ENCODE assay signal across 1 cellular context in the genomic region with DNA sequence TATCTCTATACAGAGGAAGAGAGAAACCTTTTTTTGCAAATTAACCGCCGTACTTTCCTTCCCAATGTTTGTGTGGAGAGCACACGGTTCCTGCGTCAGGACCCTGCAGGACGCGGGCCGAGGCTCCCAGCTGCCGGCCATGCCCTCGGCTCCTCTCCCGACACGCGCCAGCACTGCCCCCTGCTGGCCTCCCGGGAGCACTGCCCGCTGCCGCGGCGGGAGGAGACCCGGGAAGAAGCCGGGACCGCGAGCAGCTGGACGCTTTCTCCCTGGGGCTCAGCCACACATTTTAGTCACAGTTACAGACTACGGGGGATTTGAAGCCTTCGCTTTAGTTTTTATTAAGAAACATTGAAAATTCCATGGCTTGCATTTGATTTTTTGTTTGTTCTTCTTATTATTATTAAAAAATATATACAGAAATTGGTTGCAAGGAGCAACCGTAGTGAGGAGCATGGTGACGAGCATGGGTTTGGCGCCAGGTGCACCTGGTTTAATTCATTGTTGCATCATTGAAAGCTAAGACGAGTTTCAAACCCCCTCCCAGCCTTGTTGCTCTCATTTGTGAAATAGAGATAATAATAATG.
TF ChIP-seq lines count a peak whose summit lies in the region.

No MANE protein-coding gene starts in this region.

TF ChIP-seq in GM23338, 12 proteins besides CTCF, POLR2A, EP300 and RAD21 (continued from another document):
- TF ChIP-seq, protein P1, sequence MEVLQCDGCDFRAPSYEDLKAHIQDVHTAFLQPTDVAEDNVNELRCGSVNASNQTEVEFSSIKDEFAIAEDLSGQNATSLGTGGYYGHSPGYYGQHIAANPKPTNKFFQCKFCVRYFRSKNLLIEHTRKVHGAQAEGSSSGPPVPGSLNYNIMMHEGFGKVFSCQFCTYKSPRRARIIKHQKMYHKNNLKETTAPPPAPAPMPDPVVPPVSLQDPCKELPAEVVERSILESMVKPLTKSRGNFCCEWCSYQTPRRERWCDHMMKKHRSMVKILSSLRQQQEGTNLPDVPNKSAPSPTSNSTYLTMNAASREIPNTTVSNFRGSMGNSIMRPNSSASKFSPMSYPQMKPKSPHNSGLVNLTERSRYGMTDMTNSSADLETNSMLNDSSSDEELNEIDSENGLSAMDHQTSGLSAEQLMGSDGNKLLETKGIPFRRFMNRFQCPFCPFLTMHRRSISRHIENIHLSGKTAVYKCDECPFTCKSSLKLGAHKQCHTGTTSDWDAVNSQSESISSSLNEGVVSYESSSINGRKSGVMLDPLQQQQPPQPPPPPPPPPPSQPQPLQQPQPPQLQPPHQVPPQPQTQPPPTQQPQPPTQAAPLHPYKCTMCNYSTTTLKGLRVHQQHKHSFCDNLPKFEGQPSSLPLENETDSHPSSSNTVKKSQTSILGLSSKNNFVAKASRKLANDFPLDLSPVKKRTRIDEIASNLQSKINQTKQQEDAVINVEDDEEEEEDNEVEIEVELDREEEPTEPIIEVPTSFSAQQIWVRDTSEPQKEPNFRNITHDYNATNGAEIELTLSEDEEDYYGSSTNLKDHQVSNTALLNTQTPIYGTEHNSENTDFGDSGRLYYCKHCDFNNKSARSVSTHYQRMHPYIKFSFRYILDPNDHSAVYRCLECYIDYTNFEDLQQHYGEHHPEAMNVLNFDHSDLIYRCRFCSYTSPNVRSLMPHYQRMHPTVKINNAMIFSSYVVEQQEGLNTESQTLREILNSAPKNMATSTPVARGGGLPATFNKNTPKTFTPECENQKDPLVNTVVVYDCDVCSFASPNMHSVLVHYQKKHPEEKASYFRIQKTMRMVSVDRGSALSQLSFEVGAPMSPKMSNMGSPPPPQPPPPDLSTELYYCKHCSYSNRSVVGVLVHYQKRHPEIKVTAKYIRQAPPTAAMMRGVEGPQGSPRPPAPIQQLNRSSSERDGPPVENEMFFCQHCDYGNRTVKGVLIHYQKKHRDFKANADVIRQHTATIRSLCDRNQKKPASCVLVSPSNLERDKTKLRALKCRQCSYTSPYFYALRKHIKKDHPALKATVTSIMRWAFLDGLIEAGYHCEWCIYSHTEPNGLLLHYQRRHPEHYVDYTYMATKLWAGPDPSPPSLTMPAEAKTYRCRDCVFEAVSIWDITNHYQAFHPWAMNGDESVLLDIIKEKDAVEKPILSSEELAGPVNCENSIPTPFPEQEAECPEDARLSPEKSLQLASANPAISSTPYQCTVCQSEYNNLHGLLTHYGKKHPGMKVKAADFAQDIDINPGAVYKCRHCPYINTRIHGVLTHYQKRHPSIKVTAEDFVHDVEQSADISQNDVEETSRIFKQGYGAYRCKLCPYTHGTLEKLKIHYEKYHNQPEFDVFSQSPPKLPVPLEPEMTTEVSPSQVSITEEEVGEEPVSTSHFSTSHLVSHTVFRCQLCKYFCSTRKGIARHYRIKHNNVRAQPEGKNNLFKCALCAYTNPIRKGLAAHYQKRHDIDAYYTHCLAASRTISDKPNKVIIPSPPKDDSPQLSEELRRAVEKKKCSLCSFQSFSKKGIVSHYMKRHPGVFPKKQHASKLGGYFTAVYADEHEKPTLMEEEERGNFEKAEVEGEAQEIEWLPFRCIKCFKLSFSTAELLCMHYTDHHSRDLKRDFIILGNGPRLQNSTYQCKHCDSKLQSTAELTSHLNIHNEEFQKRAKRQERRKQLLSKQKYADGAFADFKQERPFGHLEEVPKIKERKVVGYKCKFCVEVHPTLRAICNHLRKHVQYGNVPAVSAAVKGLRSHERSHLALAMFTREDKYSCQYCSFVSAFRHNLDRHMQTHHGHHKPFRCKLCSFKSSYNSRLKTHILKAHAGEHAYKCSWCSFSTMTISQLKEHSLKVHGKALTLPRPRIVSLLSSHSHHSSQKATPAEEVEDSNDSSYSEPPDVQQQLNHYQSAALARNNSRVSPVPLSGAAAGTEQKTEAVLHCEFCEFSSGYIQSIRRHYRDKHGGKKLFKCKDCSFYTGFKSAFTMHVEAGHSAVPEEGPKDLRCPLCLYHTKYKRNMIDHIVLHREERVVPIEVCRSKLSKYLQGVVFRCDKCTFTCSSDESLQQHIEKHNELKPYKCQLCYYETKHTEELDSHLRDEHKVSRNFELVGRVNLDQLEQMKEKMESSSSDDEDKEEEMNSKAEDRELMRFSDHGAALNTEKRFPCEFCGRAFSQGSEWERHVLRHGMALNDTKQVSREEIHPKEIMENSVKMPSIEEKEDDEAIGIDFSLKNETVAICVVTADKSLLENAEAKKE (CRISPR knock-in tag; IDR thresholded peaks at IDR 0.05): no peak
- TF ChIP-seq ZNF114 (CRISPR knock-in tag; IDR thresholded peaks at IDR 0.05): no peak
- TF ChIP-seq, protein P2, sequence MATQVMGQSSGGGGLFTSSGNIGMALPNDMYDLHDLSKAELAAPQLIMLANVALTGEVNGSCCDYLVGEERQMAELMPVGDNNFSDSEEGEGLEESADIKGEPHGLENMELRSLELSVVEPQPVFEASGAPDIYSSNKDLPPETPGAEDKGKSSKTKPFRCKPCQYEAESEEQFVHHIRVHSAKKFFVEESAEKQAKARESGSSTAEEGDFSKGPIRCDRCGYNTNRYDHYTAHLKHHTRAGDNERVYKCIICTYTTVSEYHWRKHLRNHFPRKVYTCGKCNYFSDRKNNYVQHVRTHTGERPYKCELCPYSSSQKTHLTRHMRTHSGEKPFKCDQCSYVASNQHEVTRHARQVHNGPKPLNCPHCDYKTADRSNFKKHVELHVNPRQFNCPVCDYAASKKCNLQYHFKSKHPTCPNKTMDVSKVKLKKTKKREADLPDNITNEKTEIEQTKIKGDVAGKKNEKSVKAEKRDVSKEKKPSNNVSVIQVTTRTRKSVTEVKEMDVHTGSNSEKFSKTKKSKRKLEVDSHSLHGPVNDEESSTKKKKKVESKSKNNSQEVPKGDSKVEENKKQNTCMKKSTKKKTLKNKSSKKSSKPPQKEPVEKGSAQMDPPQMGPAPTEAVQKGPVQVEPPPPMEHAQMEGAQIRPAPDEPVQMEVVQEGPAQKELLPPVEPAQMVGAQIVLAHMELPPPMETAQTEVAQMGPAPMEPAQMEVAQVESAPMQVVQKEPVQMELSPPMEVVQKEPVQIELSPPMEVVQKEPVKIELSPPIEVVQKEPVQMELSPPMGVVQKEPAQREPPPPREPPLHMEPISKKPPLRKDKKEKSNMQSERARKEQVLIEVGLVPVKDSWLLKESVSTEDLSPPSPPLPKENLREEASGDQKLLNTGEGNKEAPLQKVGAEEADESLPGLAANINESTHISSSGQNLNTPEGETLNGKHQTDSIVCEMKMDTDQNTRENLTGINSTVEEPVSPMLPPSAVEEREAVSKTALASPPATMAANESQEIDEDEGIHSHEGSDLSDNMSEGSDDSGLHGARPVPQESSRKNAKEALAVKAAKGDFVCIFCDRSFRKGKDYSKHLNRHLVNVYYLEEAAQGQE (IDR thresholded peaks at IDR 0.05; ENCODE audit: unreplicated experiment): no peak
- no peak for TF ChIP-seq STAT1 (IDR thresholded peaks at IDR 0.05; ENCODE audit: unreplicated experiment)
- no peak for TF ChIP-seq CREB1 (CRISPR knock-in tag; IDR thresholded peaks at IDR 0.05; ENCODE audit: low read depth)
- no peak for TF ChIP-seq EZH2phosphoT487 (IDR thresholded peaks at IDR 0.05; ENCODE audit: unreplicated experiment)
- no peak for TF ChIP-seq ZNF331 (CRISPR knock-in tag; IDR thresholded peaks at IDR 0.05; ENCODE audit: low read depth)
- no peak for TF ChIP-seq POLR2AphosphoS5 (IDR thresholded peaks at IDR 0.05; ENCODE audit: low read depth)
- TF ChIP-seq JUNB (IDR thresholded peaks at IDR 0.05; ENCODE audit: unreplicated experiment): no peak
- no peak for TF ChIP-seq NANOG (IDR thresholded peaks at IDR 0.05; ENCODE audit: borderline replicate concordance)
- TF ChIP-seq, protein P3, sequence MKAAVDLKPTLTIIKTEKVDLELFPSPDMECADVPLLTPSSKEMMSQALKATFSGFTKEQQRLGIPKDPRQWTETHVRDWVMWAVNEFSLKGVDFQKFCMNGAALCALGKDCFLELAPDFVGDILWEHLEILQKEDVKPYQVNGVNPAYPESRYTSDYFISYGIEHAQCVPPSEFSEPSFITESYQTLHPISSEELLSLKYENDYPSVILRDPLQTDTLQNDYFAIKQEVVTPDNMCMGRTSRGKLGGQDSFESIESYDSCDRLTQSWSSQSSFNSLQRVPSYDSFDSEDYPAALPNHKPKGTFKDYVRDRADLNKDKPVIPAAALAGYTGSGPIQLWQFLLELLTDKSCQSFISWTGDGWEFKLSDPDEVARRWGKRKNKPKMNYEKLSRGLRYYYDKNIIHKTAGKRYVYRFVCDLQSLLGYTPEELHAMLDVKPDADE (IDR thresholded peaks at IDR 0.05): no peak
TF ChIP-seq in GM23338: peak in this region for 0.
